ENCODE assay signal across 22 cellular contexts in the genomic region with DNA sequence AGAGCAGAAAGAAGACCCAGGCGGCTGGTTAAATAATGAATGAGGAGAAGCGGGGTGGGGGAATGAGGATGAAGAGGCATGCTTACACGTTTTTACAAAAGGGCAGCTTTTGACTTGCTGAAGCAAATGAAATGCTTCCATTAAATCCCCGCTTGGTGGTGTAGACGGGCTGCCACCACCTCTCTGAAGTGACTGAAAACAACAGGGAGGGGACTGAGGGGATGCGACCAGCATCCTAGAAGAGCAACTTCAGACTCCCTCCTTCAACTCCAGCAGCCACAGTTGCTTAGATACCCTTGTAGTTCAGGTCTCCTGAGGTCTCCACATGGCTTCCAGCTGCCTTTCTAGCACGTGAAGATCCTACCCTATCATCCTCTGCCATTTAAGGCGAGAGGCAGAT.
"Had no signal": no experiment of that assay in that cellular context is flagged by ENCODE, and none has a peak within 500 bp of the region (broad histone marks: within the 10 kb centered on the region; RNA-seq: fewer than 3 reads in every experiment).

No MANE protein-coding gene starts in this region.

- DNase-seq: activated B cell treated with CpG ODN at 0.5 μM for 24 hours; activated CD4-positive, alpha-beta memory T cell treated with anti-CD3 and anti-CD28 coated beads for 36 hours; activated CD4-positive, alpha-beta T cell treated with anti-CD3 and anti-CD28 coated beads for 1 hour; activated CD4-positive, alpha-beta T cell treated with anti-CD3 and anti-CD28 coated beads, Interleukin-2, amount 10 ng/mL, durations not matched to agents 7 days and 5 days; activated CD8-positive, alpha-beta memory T cell treated with anti-CD3 and anti-CD28 coated beads for 24 hours; activated gamma-delta T cell; activated naive CD4-positive, alpha-beta T cell treated with anti-CD3 and anti-CD28 coated beads for 36 hours; activated naive CD8-positive, alpha-beta T cell treated with anti-CD3 and anti-CD28 coated beads for 36 hours; activated T-cell treated with anti-CD3 and anti-CD28 coated beads, Interleukin-2, amount 50 U/mL, for 48 hours; brain microvascular endothelial cell; Kasumi-1; KBM-7; NCI-H1105 treated with DMSO at 0.1 percent for 48 hours; NCI-H1930; NCI-H446; NCI-H524; NK-92 treated with Interleukin-12 subunit alpha and Interleukin-12 subunit beta, amount 100 ng/mL, for 24 hours; PC-3; SHP77 treated with DMSO at 0.1 percent for 48 hours had no signal

- ATAC-seq: activated T-helper 17 cell treated with anti-CD3 and anti-CD28 coated beads, Interleukin-2, amount 50 U/mL, for 72 hours; PC-3 had no signal

- FAIRE-seq: RCC 7860 had no signal

- H3K27me3 ChIP-seq: cardiac muscle cell had no signal

- H3K4me3 ChIP-seq: cardiac muscle cell had no signal

- H3K36me3 ChIP-seq: brain microvascular endothelial cell, cardiac muscle cell had no signal

- H3K27ac ChIP-seq: brain microvascular endothelial cell, cardiac muscle cell had no signal
